Comparison of ENCODE assay signal across 18 cellular contexts in the genomic region with DNA sequence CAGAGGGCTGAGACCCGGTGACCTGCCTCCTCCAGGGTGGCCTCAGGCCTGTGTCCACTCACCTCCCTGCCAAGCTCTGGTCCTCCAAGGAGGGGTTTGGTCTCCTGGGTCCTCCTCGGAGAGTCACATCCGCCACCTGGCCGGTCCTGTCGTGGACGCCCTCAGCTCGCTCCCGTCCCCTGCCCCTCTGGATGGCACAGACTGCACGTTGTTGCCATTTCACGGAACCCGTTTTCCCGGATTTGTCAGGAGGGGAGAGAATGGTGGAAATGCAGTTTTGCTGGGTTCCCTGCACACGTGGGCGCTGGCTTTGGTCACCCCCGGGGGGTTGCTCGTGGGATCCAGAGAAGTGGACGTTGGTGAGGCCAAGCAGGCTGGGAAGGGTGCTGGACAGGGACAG.
DNase-seq lines count a peak whose midpoint lies in the region; ATAC-seq, FAIRE-seq and TF ChIP-seq lines count a peak whose summit lies in the region.
"Had no signal": no experiment of that assay in that cellular context is flagged by ENCODE, and none has a peak within 500 bp of the region (broad histone marks: within the 10 kb centered on the region; RNA-seq: fewer than 3 reads in every experiment).

No MANE protein-coding gene starts in this region.

- H3K79me2 ChIP-seq in HepG2 (ENCODE audit: insufficient read depth, low read length) (peaks cover 63% of the 10 kb centered on the region), PC-3 (ENCODE audit: low read length) (peaks cover 50% of the 10 kb centered on the region)

- WGBS in liver = 79% methylated on average over 17 of the region's 17 CpGs
- 97% methylated on average over 12 of the region's 17 CpGs for WGBS in HepG2 (ENCODE audit: low lambda C conversion rate)
- 88 to 90% methylated on average over 8 to 17 of the region's 17 CpGs for WGBS in endodermal cell (ENCODE audit: insufficient coverage in 1 of 2, insufficient read length in 1 of 2), 2 experiments
- 71 to 77% (median 72%) methylated on average over 17 of the region's 17 CpGs for WGBS in psoas muscle, 3 donors

- H3K27ac ChIP-seq in liver (ENCODE audit: low read depth in 1 of 2, low read length in 2 of 2) = peak overlapping the region; percentile 76 to 79
- no peak overlapping the region for H3K27ac ChIP-seq in HepG2 (ENCODE audit: extremely low read length, insufficient read depth, low read length)
- no peak overlapping the region for H3K27ac ChIP-seq in endodermal cell (ENCODE audit: low read depth, low read length)
- H3K27ac ChIP-seq in psoas muscle = peak overlapping the region; percentile 58
- no peak overlapping the region for H3K27ac ChIP-seq in colonic mucosa
- H3K27ac ChIP-seq in PC-3 (ENCODE audit: low read length) = no peak overlapping the region
- H3K27ac ChIP-seq: 22Rv1, GM23248 had no signal

- H3K4me2 ChIP-seq in HepG2 (ENCODE audit: low read depth, low read length) (no peak overlapping the region), PC-3 (ENCODE audit: low read length) (no peak overlapping the region)

- TF ChIP-seq CTCF in liver (IDR thresholded peaks at IDR 0.05; ENCODE audit: low read depth, low read length, missing input control) (no peak), HepG2 (CRISPR knock-in tag; IDR thresholded peaks at IDR 0.05) (no peak), endodermal cell (conservative IDR thresholded peaks at IDR 0.05) (no peak), psoas muscle (IDR thresholded peaks at IDR 0.05) (no peak), colonic mucosa (IDR thresholded peaks at IDR 0.05) (no peak), PC-3 (conservative IDR thresholded peaks at IDR 0.05; ENCODE audit: low read depth, low read length) (no peak)

- H3K4me3 ChIP-seq in liver (ENCODE audit: low read depth in 1 of 3, low read length in 3 of 3) (no peak overlapping the region), HepG2 (replicated peaks in 1 of 3; ENCODE audit: insufficient read depth in 1 of 3, low read depth in 2 of 3, low read length in 3 of 3) (no peak overlapping the region), endodermal cell (ENCODE audit: low read length) (no peak overlapping the region), psoas muscle (no peak overlapping the region), colonic mucosa (no peak overlapping the region), PC-3 (ENCODE audit: low read length) (no peak overlapping the region)
- H3K4me3 ChIP-seq: GM23248 had no signal

- intact Hi-C loops in HepG2 (cut with micrococcal nuclease; ENCODE audit: unreplicated experiment) = loop anchor here (10.0 kb wide), 1 partner anchor 46 kb away; no protein-coding TSS in a partner anchor
- intact Hi-C loops in psoas muscle (cut with DNase I) = no loop called here
- intact Hi-C loops in colonic mucosa (cut with DNase I) = no loop called here
- intact Hi-C loops in PC-3 (cut with micrococcal nuclease) = no loop called here

- no peak for TF ChIP-seq POLR2A in HepG2 (IDR thresholded peaks at IDR 0.05; ENCODE audit: insufficient read depth in 1 of 2, low read depth in 2 of 2, low read length in 2 of 2)

- no peak for TF ChIP-seq RAD21 in liver (IDR thresholded peaks at IDR 0.05)
- TF ChIP-seq RAD21 in HepG2 (CRISPR knock-in tag; IDR thresholded peaks at IDR 0.05) = no peak

- no peaks in the 10 kb centered on the region for H3K9me2 ChIP-seq in PC-3 (replicated peaks; ENCODE audit: low read length)

- H3K9me3 ChIP-seq in liver (ENCODE audit: control insufficient read depth in 4 of 4, low read length in 3 of 4) (no peaks in the 10 kb centered on the region), HepG2 (ENCODE audit: low read length) (no peaks in the 10 kb centered on the region), endodermal cell (ENCODE audit: control insufficient read depth, low read length) (no peaks in the 10 kb centered on the region), psoas muscle (no peaks in the 10 kb centered on the region), colonic mucosa (no peaks in the 10 kb centered on the region), PC-3 (ENCODE audit: low read length) (no peaks in the 10 kb centered on the region)
- H3K9me3 ChIP-seq: BE2C had no signal

- no peaks in the 10 kb centered on the region for H3K27me3 Mint-ChIP-seq in endodermal cell (ENCODE audit: insufficient read depth)

- TF ChIP-seq EP300 in HepG2 (IDR thresholded peaks at IDR 0.05; ENCODE audit: low read depth in 2 of 2, low read length in 2 of 2) (no peak), HepG2 (CRISPR knock-in tag; IDR thresholded peaks at IDR 0.05; ENCODE audit: borderline replicate concordance) (no peak)

- ATAC-seq in HepG2 = no peak
- ATAC-seq in psoas muscle = no peak
- ATAC-seq in PC-3 = no peak
- ATAC-seq: Panc1, Right ventricle myocardium inferior had no signal

- DNase-seq in HepG2 (ENCODE audit: low spot score) (no peak), endodermal cell (no peak), psoas muscle (no peak), urothelium cell line (ENCODE audit: low spot score) (no peak), colonic mucosa (no peak), NCI-H2171 treated with DMSO at 0.1 percent for 48 hours (lab: John Stamatoyannopoulos, UW) (no peak), PC-3 (no peak)
- DNase-seq: BE2C, DND-41, GM23248, NCI-H1436, NCI-H2081, NCI-H510A had no signal

- BruUV-seq in HepG2 (replicated peaks; lab: Mats Ljungman, UMichigan) = no TSS peak
- no TSS peak for BruUV-seq in PC-3 (replicated peaks; lab: Mats Ljungman, UMichigan)

- no peaks in the 10 kb centered on the region for H3K9me3 Mint-ChIP-seq in endodermal cell

- peak overlapping the region; percentile 35 for H3K27ac Mint-ChIP-seq in endodermal cell

- CTCF ChIA-PET in HepG2 (lab: Yijun Ruan, JAX; ENCODE audit: low intra/inter-chr PET ratio, low total read pairs) (no interaction called here), PC-3 (lab: Charles Lee) (no interaction called here)

- H3F3A ChIP-seq in PC-3 (ENCODE audit: low read length, unreplicated experiment) = no peaks in the 10 kb centered on the region

- no peak for FAIRE-seq in HepG2 (lab: Jason Lieb, UNC)
- FAIRE-seq in urothelium cell line (lab: Jason Lieb, UNC) = no peak
- FAIRE-seq: G401.6 had no signal

- peaks cover 0 to 7% (median 1%) of the 10 kb centered on the region in 4 donors for H3K36me3 ChIP-seq in liver (ENCODE audit: control insufficient read depth in 4 of 4, insufficient read depth in 3 of 4, low read depth in 1 of 4, low read length in 3 of 4)
- no peaks in the 10 kb centered on the region for H3K36me3 ChIP-seq in HepG2 (replicated peaks in 1 of 2; ENCODE audit: control insufficient read depth in 1 of 2, insufficient read depth in 2 of 2, low read length in 2 of 2)
- H3K36me3 ChIP-seq in endodermal cell (ENCODE audit: control insufficient read depth, insufficient read depth, low read length) = no peaks in the 10 kb centered on the region
- H3K36me3 ChIP-seq in psoas muscle (ENCODE audit: insufficient read depth in 1 of 2, low read depth in 1 of 2) = no peaks in the 10 kb centered on the region
- no peaks in the 10 kb centered on the region for H3K36me3 ChIP-seq in colonic mucosa
- no peaks in the 10 kb centered on the region for H3K36me3 ChIP-seq in PC-3 (ENCODE audit: low read depth, low read length)
- H3K36me3 ChIP-seq: BE2C had no signal

- POLR2A ChIA-PET in HepG2 (lab: Yijun Ruan, JAX) = no interaction called here
- POLR2A ChIA-PET in PC-3 (lab: Charles Lee; ENCODE audit: unreplicated experiment) = no interaction called here

- H3K4me1 ChIP-seq in liver (ENCODE audit: control insufficient read depth in 4 of 4, insufficient read depth in 4 of 4, low read length in 3 of 4) (peaks cover 36 to 92% (median 77%) of the 10 kb centered on the region in 4 donors), HepG2 (ENCODE audit: insufficient read depth, low read length) (peaks cover 26% of the 10 kb centered on the region), endodermal cell (ENCODE audit: control insufficient read depth, insufficient read depth, low read length) (no peaks in the 10 kb centered on the region), psoas muscle (peaks cover 94% of the 10 kb centered on the region), colonic mucosa (peaks cover 17% of the 10 kb centered on the region), PC-3 (ENCODE audit: insufficient read depth, low read length) (peaks cover 14% of the 10 kb centered on the region)
- H3K4me1 ChIP-seq: BE2C had no signal

- no peak overlapping the region for H3K4me3 Mint-ChIP-seq in endodermal cell

- H4K20me1 ChIP-seq in HepG2 (ENCODE audit: insufficient read depth, low read length) (peaks cover 78% of the 10 kb centered on the region), PC-3 (ENCODE audit: low read length) (no peaks in the 10 kb centered on the region)

- no peak overlapping the region for H3K9ac ChIP-seq in liver (ENCODE audit: low read depth in 1 of 2, low read length in 2 of 2)
- H3K9ac ChIP-seq in HepG2 (ENCODE audit: insufficient read depth, low read depth, low read length) = no peak overlapping the region
- H3K9ac ChIP-seq in endodermal cell (ENCODE audit: extremely low read depth, low read length, poor library complexity, severe bottlenecking) = no peak overlapping the region
- no peak overlapping the region for H3K9ac ChIP-seq in colonic mucosa (ENCODE audit: low read depth in 2 of 2, low read length in 2 of 2)
- no peak overlapping the region for H3K9ac ChIP-seq in PC-3 (ENCODE audit: low read length)
- H3K9ac ChIP-seq: GM23248 had no signal

- no peaks in the 10 kb centered on the region for H3K27me3 ChIP-seq in liver (ENCODE audit: control insufficient read depth in 4 of 4, insufficient read depth in 4 of 4, low read length in 3 of 4)
- H3K27me3 ChIP-seq in HepG2 (ENCODE audit: control insufficient read depth in 1 of 2, insufficient read depth in 2 of 2, low read length in 2 of 2) = no peaks in the 10 kb centered on the region
- no peaks in the 10 kb centered on the region for H3K27me3 ChIP-seq in endodermal cell (ENCODE audit: control insufficient read depth, insufficient read depth, low read length, poor library complexity, severe bottlenecking)
- no peaks in the 10 kb centered on the region for H3K27me3 ChIP-seq in psoas muscle (ENCODE audit: insufficient read depth in 3 of 3, low read length in 2 of 3)
- no peaks in the 10 kb centered on the region for H3K27me3 ChIP-seq in colonic mucosa
- H3K27me3 ChIP-seq in PC-3 (ENCODE audit: low read length) = no peaks in the 10 kb centered on the region
- H3K27me3 ChIP-seq: BE2C had no signal

- H3K36me3 Mint-ChIP-seq in endodermal cell (ENCODE audit: low read depth) = peaks cover 1% of the 10 kb centered on the region

- H2AFZ ChIP-seq in HepG2 (ENCODE audit: low read length) (no peak overlapping the region), PC-3 (ENCODE audit: low read length) (no peak overlapping the region)
- H2AFZ ChIP-seq: GM23248 had no signal

- in situ Hi-C loops in HepG2 (cut with HindIII; ENCODE audit: extremely low pct_ligation_motif_present, low pct_unique_long_range_greater_than_20kb) = no loop called here

- peaks cover 4% of the 10 kb centered on the region for H3K4me1 Mint-ChIP-seq in endodermal cell

TF ChIP-seq in liver, 16 proteins besides CTCF, POLR2A, EP300 and RAD21 (continues in another document):
- TF ChIP-seq EGR1 (IDR thresholded peaks at IDR 0.05; ENCODE audit: low read depth in 2 of 2) = no peak

TF ChIP-seq in HepG2, 621 proteins besides CTCF, POLR2A, EP300 and RAD21 (continues in another document):
- no peak for TF ChIP-seq RAD51 (IDR thresholded peaks at IDR 0.05; ENCODE audit: borderline replicate concordance)

Comparison
In these comparisons a context has a peak if more than half of its experiments do, and no peak if none do; other contexts are left out.
1. H3K27ac ChIP-seq: peak in liver (2 of 2) and psoas muscle (single experiment); none in HepG2 (single experiment), endodermal cell (single experiment), colonic mucosa (single experiment) and PC-3 (single experiment).